In the genomic region with DNA sequence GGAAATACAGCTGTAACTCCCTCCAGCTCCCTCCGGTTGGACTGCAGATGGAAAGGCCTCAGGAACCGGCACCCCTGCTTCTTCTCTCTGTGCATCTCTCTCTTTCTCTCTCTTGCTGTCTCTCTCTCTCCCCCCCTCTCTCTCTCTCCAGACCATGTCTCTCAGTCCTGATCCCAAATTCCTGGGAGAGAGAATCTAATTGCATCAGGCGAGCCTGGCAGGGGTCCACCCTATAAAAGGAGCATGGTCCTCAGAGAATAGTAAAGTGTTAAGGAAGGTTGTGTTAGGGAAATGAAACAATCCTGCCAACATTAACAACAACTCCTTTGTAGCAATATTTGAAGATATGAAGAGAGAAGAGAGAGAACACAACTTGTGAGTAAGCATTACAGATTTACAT, we compare ENCODE assay signal across 28 cellular contexts. TPM values are rescaled to one million over a fixed set of nuclear protein-coding genes. Genes with fewer than 3 reads are reported as not detected.
"Had no signal": no experiment of that assay in that cellular context is flagged by ENCODE, and none has a peak within 500 bp of the region (broad histone marks: within the 10 kb centered on the region; RNA-seq: fewer than 3 reads in every experiment).

No MANE protein-coding gene starts in this region.

- H3K4me3 Mint-ChIP-seq: activated naive CD8-positive, alpha-beta T cell; activated T-cell treated with anti-CD3 and anti-CD28 coated beads, Interleukin-2, amount 50 U/mL, for 4 hours; central memory CD8-positive, alpha-beta T cell; effector memory CD8-positive, alpha-beta T cell; natural killer cell; stimulated activated naive CD8-positive, alpha-beta T cell treated with anti-CD3 and anti-CD28 coated beads, Interleukin-15, amount 100 ng/mL, for 72 hours; T-helper 17 cell had no signal

- H3K4me1 Mint-ChIP-seq: central memory CD8-positive, alpha-beta T cell; natural killer cell; stimulated activated naive CD8-positive, alpha-beta T cell treated with anti-CD3 and anti-CD28 coated beads, Interleukin-15, amount 100 ng/mL, for 72 hours; T-helper 17 cell had no signal

- ATAC-seq: activated T-cell treated with anti-CD3 and anti-CD28 coated beads, Interleukin-2, amount 50 U/mL, for 4 hours; effector memory CD8-positive, alpha-beta T cell; left colon; natural killer cell; stimulated activated naive CD8-positive, alpha-beta T cell treated with anti-CD3 and anti-CD28 coated beads, Interleukin-15, amount 100 ng/mL, for 72 hours; T-helper 17 cell had no signal

- H3K9me3 Mint-ChIP-seq: activated T-helper 2 cell treated with anti-CD3 and anti-CD28 coated beads, Interferon-gamma antibody, Interleukin-2, Interleukin-4, amounts not matched to agents 10 μg/mL and 5 μg/mL and 100 μg/mL, durations not matched to agents 14 hours and 24 hours and 36 hours; central memory CD8-positive, alpha-beta T cell; effector memory CD8-positive, alpha-beta T cell; natural killer cell had no signal

- H3K36me3 ChIP-seq: esophagus squamous epithelium, heart right ventricle, ovary, prostate gland, tibial artery, uterus had no signal

- H3K27me3 Mint-ChIP-seq: stimulated activated naive CD8-positive, alpha-beta T cell treated with anti-CD3 and anti-CD28 coated beads, Interleukin-15, amount 100 ng/mL, for 72 hours had no signal

- H3K27ac Mint-ChIP-seq: activated naive CD8-positive, alpha-beta T cell; activated T-helper 2 cell treated with anti-CD3 and anti-CD28 coated beads, Interferon-gamma antibody, Interleukin-2, Interleukin-4, amounts not matched to agents 10 μg/mL and 5 μg/mL and 100 μg/mL, durations not matched to agents 14 hours and 24 hours and 36 hours; effector memory CD8-positive, alpha-beta T cell; natural killer cell; stimulated activated naive CD8-positive, alpha-beta T cell treated with anti-CD3 and anti-CD28 coated beads, Interleukin-15, amount 100 ng/mL, for 72 hours; T-helper 17 cell had no signal

- FAIRE-seq: astrocyte, colon, keratinocyte had no signal

- H3K27ac ChIP-seq: dorsolateral prefrontal cortex, ovary, prostate gland, tibial artery, uterus had no signal

- H3K4me1 ChIP-seq: prostate gland, uterus had no signal

- H3K27me3 ChIP-seq: dorsolateral prefrontal cortex, heart right ventricle, ovary, tibial artery, uterus had no signal

- DNase-seq: activated CD4-positive, alpha-beta T cell treated with anti-CD3 and anti-CD28 coated beads for 4 hours; activated CD4-positive, alpha-beta T cell treated with anti-CD3 and anti-CD28 coated beads, Interleukin-2, amount 50 U/mL, for 48 hours; activated CD4-positive, CD25-positive, alpha-beta regulatory T cell; activated CD8-positive, alpha-beta memory T cell treated with anti-CD3 and anti-CD28 coated beads, Interleukin-2, amount 50 U/mL, for 48 hours; activated naive CD4-positive, alpha-beta T cell; activated T-cell treated with anti-CD3 and anti-CD28 coated beads, Interleukin-2, amount 50 U/mL, for 4 hours; dorsolateral prefrontal cortex; effector memory CD8-positive, alpha-beta T cell; esophagus squamous epithelium; foreskin fibroblast; heart right ventricle; left colon; natural killer cell; ovary; stimulated activated CD4-positive, alpha-beta T cell treated with anti-CD3 and anti-CD28 coated beads, Interleukin-12 subunit alpha, Interleukin-12 subunit beta, amount 100 ng/mL, for 4 hours; stimulated activated naive CD8-positive, alpha-beta T cell treated with anti-CD3 and anti-CD28 coated beads, Interleukin-15, amount 100 ng/mL, for 72 hours; T-helper 17 cell; tibial artery; uterus had no signal

- H3K36me3 Mint-ChIP-seq: activated naive CD8-positive, alpha-beta T cell; natural killer cell had no signal

- H3K4me3 ChIP-seq: dorsolateral prefrontal cortex, esophagus squamous epithelium, heart right ventricle, lung, ovary, prostate gland, tibial artery, uterus had no signal

- H3K9me3 ChIP-seq: ovary, prostate gland, uterus had no signal

RNA-seq across cellular contexts. Expression of a gene that starts 36.7 kb away (rescaled TPM):
- total RNA-seq: activated CD8-positive, alpha-beta memory T cell treated with anti-CD3 and anti-CD28 coated beads for 36 hours; activated T-cell treated with anti-CD3 and anti-CD28 coated beads, Interleukin-2, amount 50 U/mL, for 4 hours; activated T-helper 2 cell treated with anti-CD3 and anti-CD28 coated beads, Interferon-gamma antibody, Interleukin-2, Interleukin-4, amounts not matched to agents 10 μg/mL and 5 μg/mL and 100 μg/mL, durations not matched to agents 14 hours and 24 hours and 36 hours; astrocyte; T-helper 17 cell had no signal
